ENCODE assay signal across 17 cellular contexts in genomic region chr2:238225121-238225520, GRCh38.
"Had no signal": no experiment of that assay in that cellular context is flagged by ENCODE, and none has a peak within 500 bp of the region (broad histone marks: within the 10 kb centered on the region; RNA-seq: fewer than 3 reads in every experiment).

No MANE protein-coding gene starts in this region.

- H3K9me3 ChIP-seq: colonic mucosa, heart left ventricle, mucosa of descending colon, prostate gland, testis, tibial nerve, upper lobe of right lung had no signal

- H3K9ac ChIP-seq: parathyroid adenoma had no signal

- H3K27ac ChIP-seq: colonic mucosa, parathyroid adenoma, prostate gland, skin epidermis, testis, upper lobe of right lung had no signal

- DNase-seq: colonic mucosa; effector CD8-positive, alpha-beta T cell; hippocampal formation; mammary epithelial cell; mucosa of descending colon; natural killer cell; stimulated activated CD4-positive, alpha-beta T cell treated with anti-CD3 and anti-CD28 coated beads, Interleukin-2, amount 100 ng/mL, for 24 hours; stimulated activated CD4-positive, alpha-beta T cell treated with anti-CD3 and anti-CD28 coated beads, Interleukin-4, amount 100 ng/mL, for 4 hours; stimulated activated naive B cell treated with anti-CD40 and anti-IgM and Interleukin-4, amounts not matched to agents 10 μg/mL and 1 μg/mL and 100 μg/mL, for 72 hours; stimulated activated naive CD8-positive, alpha-beta T cell treated with anti-CD3 and anti-CD28 coated beads, Interleukin-15, amount 100 ng/mL, for 72 hours; upper lobe of right lung had no signal

- H3K4me1 ChIP-seq: colonic mucosa, parathyroid adenoma, prostate gland, testis, upper lobe of right lung had no signal

- H3K27me3 ChIP-seq: colonic mucosa, heart left ventricle, testis, tibial nerve, upper lobe of right lung had no signal

- H3K36me3 ChIP-seq: colonic mucosa, heart left ventricle, prostate gland, upper lobe of right lung had no signal

- ATAC-seq: mucosa of descending colon; natural killer cell; stimulated activated naive B cell treated with anti-CD40 and anti-IgM and Interleukin-4, amounts not matched to agents 10 μg/mL and 1 μg/mL and 100 μg/mL, for 72 hours; stimulated activated naive CD8-positive, alpha-beta T cell treated with anti-CD3 and anti-CD28 coated beads, Interleukin-15, amount 100 ng/mL, for 72 hours had no signal

- H3K4me3 ChIP-seq: colonic mucosa, heart left ventricle, mucosa of descending colon, prostate gland, skin epidermis, testis, tibial nerve, upper lobe of right lung had no signal
